ENCODE assay signal across 8 cellular contexts in the genomic region with DNA sequence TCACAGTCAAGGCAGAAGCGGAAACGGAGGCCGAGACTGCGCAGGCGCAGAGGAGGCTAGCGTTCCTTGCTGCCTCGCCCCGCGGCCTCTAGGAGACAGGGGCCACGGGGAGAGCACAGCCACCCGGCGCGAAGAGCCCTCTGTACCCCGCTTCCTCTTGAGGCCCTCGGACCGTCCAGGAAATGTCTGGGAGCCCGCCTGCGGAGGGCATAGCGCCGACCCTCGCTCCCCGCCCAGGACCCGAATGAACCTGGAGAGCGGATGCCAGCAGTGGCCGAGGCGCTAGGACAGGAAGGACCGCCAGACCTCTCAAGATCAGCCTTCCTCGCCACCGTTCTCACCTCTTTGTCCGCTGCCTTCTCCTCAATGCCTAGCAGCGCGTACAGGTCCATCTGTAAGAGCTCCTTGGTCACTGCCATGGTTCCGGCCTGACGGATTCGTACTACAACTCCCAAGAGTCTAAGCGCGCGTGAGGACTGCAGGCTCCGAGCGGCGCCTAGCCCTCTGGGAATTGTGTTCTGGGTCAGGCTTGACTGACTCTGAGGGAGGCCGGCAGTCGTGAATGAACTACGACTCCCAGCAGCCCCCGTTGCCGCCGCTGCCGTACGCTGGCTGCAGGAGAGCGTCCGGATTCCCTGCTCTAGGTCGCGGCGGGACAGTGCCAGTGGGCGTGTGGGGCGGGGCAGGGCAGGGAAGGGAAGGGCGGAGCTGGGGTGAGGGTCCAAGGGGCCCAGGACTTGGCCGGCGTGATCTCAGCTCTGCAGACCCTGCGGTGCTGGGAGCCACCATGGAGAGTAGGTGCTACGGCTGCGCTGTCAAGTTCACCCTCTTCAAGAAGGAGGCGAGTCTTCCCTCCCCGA. TPM values are rescaled to one million over a fixed set of nuclear protein-coding genes. Genes with fewer than 3 reads are reported as not detected.
DNase-seq lines count a peak whose midpoint lies in the region; ATAC-seq, FAIRE-seq and TF ChIP-seq lines count a peak whose summit lies in the region.

DNAJC17 (minus strand) TSS at position 446 of the 860 bp plus-strand sequence; CDS start at position 419, 27 bp downstream.
ZFYVE19 (plus strand) TSS at position 62 of the 860 bp plus-strand sequence; CDS start at position 563, 501 bp downstream.

- peak within 1 kb of the TSS; percentile 77 to 92 for H3K4me3 ChIP-seq in DND-41 (ENCODE audit: low read depth in 1 of 2, low read length in 2 of 2)
- H3K4me3 ChIP-seq in esophagus muscularis mucosa = peak within 1 kb of the TSS; percentile 87 to 99 (median 93)

- no peak for TF ChIP-seq EP300 in esophagus muscularis mucosa (IDR thresholded peaks at IDR 0.05)

- H3K27ac ChIP-seq in DND-41 (ENCODE audit: low read length) = peak within 1 kb of the TSS; percentile 97
- H3K27ac ChIP-seq in KOPT-K1 (ENCODE audit: low read depth, low read length, poor library complexity, severe bottlenecking) = peak within 1 kb of the TSS; percentile 92
- peak within 1 kb of the TSS; percentile 95 to 97 (median 96) for H3K27ac ChIP-seq in esophagus muscularis mucosa (replicated peaks in 1 of 4)

- peaks cover 31% of the 10 kb centered on the region for H3K4me1 Mint-ChIP-seq in activated T-cell treated with anti-CD3 and anti-CD28 coated beads, Interleukin-2, amount 50 U/mL, for 72 hours (ENCODE audit: low read depth)

- H3K27ac Mint-ChIP-seq in activated T-cell treated with anti-CD3 and anti-CD28 coated beads, Interleukin-2, amount 50 U/mL, for 72 hours = peak within 1 kb of the TSS; percentile 94

- H3K9ac ChIP-seq in DND-41 (ENCODE audit: low read depth, low read length) = peak within 1 kb of the TSS; percentile 87

- peak; percentile 77 for FAIRE-seq in RCC 7860 (lab: Jason Lieb, UNC)

- no peaks in the 10 kb centered on the region for H4K20me1 ChIP-seq in DND-41 (ENCODE audit: insufficient read depth, low read length)

- ATAC-seq in DND-41 (ENCODE audit: insufficient read depth, low read depth) (peak; percentile 98), GM21786 (IDR thresholded peaks at IDR 0.05; ENCODE audit: unreplicated experiment) (peak; percentile 92)
- peak; percentile 96 to 97 for ATAC-seq in activated T-cell treated with anti-CD3 and anti-CD28 coated beads, Interleukin-2, amount 50 U/mL, for 72 hours (replicated peaks in 1 of 2)

- H3K4me1 ChIP-seq in DND-41 (ENCODE audit: insufficient read depth, low read length) = peaks cover 25% of the 10 kb centered on the region
- peaks cover 25 to 49% (median 30%) of the 10 kb centered on the region in 4 donors for H3K4me1 ChIP-seq in esophagus muscularis mucosa

- H3K9me3 ChIP-seq in DND-41 (ENCODE audit: insufficient read depth, low read length, severe bottlenecking) = no peaks in the 10 kb centered on the region
- H3K9me3 ChIP-seq in KOPT-K1 (ENCODE audit: insufficient read depth, low read length, poor library complexity, severe bottlenecking) = no peaks in the 10 kb centered on the region
- H3K9me3 ChIP-seq in esophagus muscularis mucosa = no peaks in the 10 kb centered on the region

- no peaks in the 10 kb centered on the region for H3K27me3 ChIP-seq in DND-41 (ENCODE audit: insufficient read depth, low read length, poor library complexity)
- H3K27me3 ChIP-seq in esophagus muscularis mucosa = no peaks in the 10 kb centered on the region

- H2AFZ ChIP-seq in DND-41 (ENCODE audit: low read depth, low read length) = peak within 1 kb of the TSS; percentile 99

- H3K79me2 ChIP-seq in DND-41 (ENCODE audit: insufficient read depth, low read length) = peaks cover 47% of the 10 kb centered on the region

- no peaks in the 10 kb centered on the region for H3K9me3 Mint-ChIP-seq in activated T-cell treated with anti-CD3 and anti-CD28 coated beads, Interleukin-2, amount 50 U/mL, for 72 hours

- WGBS in esophagus muscularis mucosa = 2% methylated on average over 25 of the region's 64 CpGs

- H3K4me3 Mint-ChIP-seq in activated T-cell treated with anti-CD3 and anti-CD28 coated beads, Interleukin-2, amount 50 U/mL, for 72 hours = peak within 1 kb of the TSS; percentile 90 to 99

- intact Hi-C loops in esophagus muscularis mucosa (cut with DNase I) = loop anchor here (2.0 kb wide), 1 partner anchor 52 kb away; the partner anchor contains the start of gene RMDN3

- H3K36me3 ChIP-seq in DND-41 (ENCODE audit: insufficient read depth, low read length) = peaks cover 19% of the 10 kb centered on the region
- H3K36me3 ChIP-seq in KOPT-K1 (ENCODE audit: insufficient read depth, low read length) = peaks cover 32% of the 10 kb centered on the region; the same call in 1 of the 2 replicates
- peaks cover 7 to 34% (median 28%) of the 10 kb centered on the region in 4 donors for H3K36me3 ChIP-seq in esophagus muscularis mucosa

- peak within 1 kb of the TSS; percentile 88 for H3K4me2 ChIP-seq in DND-41 (ENCODE audit: insufficient read depth, low read length)

- no peaks in the 10 kb centered on the region for H3K27me3 Mint-ChIP-seq in activated T-cell treated with anti-CD3 and anti-CD28 coated beads, Interleukin-2, amount 50 U/mL, for 72 hours (ENCODE audit: low read depth)

- H3K36me3 Mint-ChIP-seq in activated T-cell treated with anti-CD3 and anti-CD28 coated beads, Interleukin-2, amount 50 U/mL, for 72 hours (ENCODE audit: insufficient read depth in 2 of 2) = peaks cover 0 to 7% of the 10 kb centered on the region in 2 donors

- TF ChIP-seq POLR2A in esophagus muscularis mucosa (IDR thresholded peaks at IDR 0.05; ENCODE audit: low read depth) = no peak

- TF ChIP-seq CTCF in DND-41 (IDR thresholded peaks at IDR 0.05; ENCODE audit: borderline replicate concordance, extremely low read depth, low read length, poor library complexity, severe bottlenecking) (peak; percentile 13), esophagus muscularis mucosa (IDR thresholded peaks at IDR 0.05) (peak in 1 of 3 experiments; percentile 21)

- DNase-seq in DND-41 (peak; percentile 95), RCC 7860 (ENCODE audit: low spot score) (peak; percentile 93), esophagus muscularis mucosa (ENCODE audit: extremely low spot score) (peak; percentile 98), myocyte (ENCODE audit: low read depth) (peak; percentile 99)
- peak; percentile 94 to 96 for DNase-seq in activated T-cell treated with anti-CD3 and anti-CD28 coated beads, Interleukin-2, amount 50 U/mL, for 72 hours
- peak; percentile 84 to 93 for DNase-seq in stimulated activated CD8-positive, alpha-beta memory T cell treated with anti-CD3 and anti-CD28 coated beads, Interleukin-7, amount 100 ng/mL, for 48 hours (ENCODE audit: extremely low read depth in 1 of 2, low read depth in 1 of 2)

RNA-seq across cellular contexts. Expression of gene DNAJC17, which starts in this region (rescaled TPM):
- 10 to 100 TPM; 26.3 to 37.3 TPM for total RNA-seq in activated T-cell treated with anti-CD3 and anti-CD28 coated beads, Interleukin-2, amount 50 U/mL, for 72 hours
- total RNA-seq in esophagus muscularis mucosa (10 to 100 TPM in 3 of 4 donors, 1 to 10 TPM in 1; 10.0 to 23.8 (median 13.9) TPM), myocyte (17.9 and 51.4 TPM in 2 replicates)
- 27.7 TPM for polyA plus RNA-seq in myocyte (2012)

RNA-seq across cellular contexts. Expression of gene ZFYVE19, which starts in this region (rescaled TPM):
- total RNA-seq in activated T-cell treated with anti-CD3 and anti-CD28 coated beads, Interleukin-2, amount 50 U/mL, for 72 hours = 10 to 100 TPM; 24.1 to 29.8 TPM
- total RNA-seq in esophagus muscularis mucosa (10 to 100 TPM; 14.4 to 36.8 (median 18.8) TPM), myocyte (24.3 and 24.4 TPM in 2 replicates)
- polyA plus RNA-seq in myocyte (2012) = 16.6 TPM

Comparison
In these comparisons a context has a peak if more than half of its experiments do, and no peak if none do; other contexts are left out.
1. Peak in every context shown above with its lines: DNase-seq, ATAC-seq, H3K4me3 ChIP-seq and H3K27ac ChIP-seq.